ENCODE assay signal across 14 cellular contexts in genomic region chr12:49874142-49874897, GRCh38. TPM values are rescaled to one million over a fixed set of nuclear protein-coding genes. Genes with fewer than 3 reads are reported as not detected.
DNase-seq lines count a peak whose midpoint lies in the region; TF ChIP-seq lines count a peak whose summit lies in the region.
"Had no signal": no experiment of that assay in that cellular context is flagged by ENCODE, and none has a peak within 500 bp of the region (broad histone marks: within the 10 kb centered on the region; RNA-seq: fewer than 3 reads in every experiment).

No MANE protein-coding gene starts in this region.

- H3K4me3 Mint-ChIP-seq in Calu3 (ENCODE audit: low read depth, unreplicated experiment), result no peak overlapping the region
- H3K4me3 Mint-ChIP-seq: CD4-positive, CD25-positive, alpha-beta regulatory T cell; immature natural killer cell had no signal

- no peaks in the 10 kb centered on the region for H3K36me3 Mint-ChIP-seq in Calu3 (ENCODE audit: insufficient read depth, unreplicated experiment)
- H3K36me3 Mint-ChIP-seq: CD4-positive, CD25-positive, alpha-beta regulatory T cell; immature natural killer cell had no signal

- in situ Hi-C loops in SK-MEL-5 (cut with HindIII; ENCODE audit: low pct_unique_long_range_greater_than_20kb, low sequenced_read_pairs), result no loop called here

- H3K4me1 Mint-ChIP-seq in Calu3 (ENCODE audit: low read depth, unreplicated experiment), result no peaks in the 10 kb centered on the region
- H3K4me1 Mint-ChIP-seq: CD4-positive, CD25-positive, alpha-beta regulatory T cell; immature natural killer cell had no signal

- H3K27me3 Mint-ChIP-seq in Calu3 (ENCODE audit: unreplicated experiment), result no peaks in the 10 kb centered on the region

- CTCF ChIA-PET in Calu3 (lab: Charles Lee), result interaction anchor here (0.5 kb wide), 1 partner anchor 806 kb away, joined by 9 read pairs; no protein-coding TSS in a partner anchor

- DNase-seq in ELF-1 (ENCODE audit: low read depth, low spot score), result peak; percentile 43
- DNase-seq in SK-MEL-5 (ENCODE audit: low read depth, low spot score), result peak; percentile 25
- peak; percentile 78 for DNase-seq in globus pallidus (ENCODE audit: low spot score)
- DNase-seq in renal cortical epithelial cell (ENCODE audit: low read depth), result peak; percentile 45
- DNase-seq in Calu3, result no peak
- DNase-seq in OCI-M1 (lab: John Stamatoyannopoulos, UW), result no peak
- no peak for DNase-seq in NCI-H446 (lab: John Stamatoyannopoulos, UW)
- DNase-seq: activated CD4-positive, alpha-beta T cell treated with anti-CD3 and anti-CD28 coated beads, Interleukin-2, amount 50 U/mL, for 48 hours; CD4-positive, CD25-positive, alpha-beta regulatory T cell; immature natural killer cell; NCI-H2081 treated with DMSO at 0.1 percent for 48 hours; Right ventricle myocardium superior; testis had no signal

- intact Hi-C loops in Calu3 (cut with micrococcal nuclease; ENCODE audit: unreplicated experiment), result no loop called here

- BruUV-seq in Calu3 (replicated peaks; lab: Mats Ljungman, UMichigan), result no TSS peak

- TF ChIP-seq CTCF in Calu3 (IDR thresholded peaks at IDR 0.05; ENCODE audit: unreplicated experiment), result no peak

- H3K9me3 Mint-ChIP-seq in Calu3 (ENCODE audit: low read depth, unreplicated experiment), result peaks cover 4% of the 10 kb centered on the region

- H3K27ac Mint-ChIP-seq in Calu3 (ENCODE audit: unreplicated experiment), result no peak overlapping the region
- H3K27ac Mint-ChIP-seq: activated T-helper 2 cell treated with anti-CD3 and anti-CD28 coated beads, Interferon-gamma antibody, Interleukin-2, Interleukin-4, amounts not matched to agents 10 μg/mL and 5 μg/mL and 100 μg/mL, durations not matched to agents 14 hours and 24 hours and 36 hours; CD4-positive, CD25-positive, alpha-beta regulatory T cell; immature natural killer cell had no signal

RNA-seq across cellular contexts. Expression of gene FAIM2, which starts 29.4 kb away (rescaled TPM):
- not detected in 2 replicates for total RNA-seq in SK-MEL-5 (2014; rRNA removed; shearing (Covaris generic))
- polyA plus RNA-seq in SK-MEL-5 (2015; cell fraction: cytosol; rRNA removed), result not detected in 2 replicates
- polyA plus RNA-seq in SK-MEL-5 (2015; cell fraction: nucleus; rRNA removed), result not detected in 2 replicates
- total RNA-seq in renal cortical epithelial cell, result not detected in 2 replicates
- not detected in 2 replicates for total RNA-seq in Calu3 (2022)

RNA-seq across cellular contexts. Expression of gene BCDIN3D, which starts 31.4 kb away (rescaled TPM):
- 6.3 and 7.2 TPM in 2 replicates for total RNA-seq in SK-MEL-5 (2014; rRNA removed; shearing (Covaris generic))
- polyA plus RNA-seq in SK-MEL-5 (2015; cell fraction: cytosol; rRNA removed), result 5.7 and 6.8 TPM in 2 replicates
- polyA plus RNA-seq in SK-MEL-5 (2015; cell fraction: nucleus; rRNA removed), result 5.7 and 6.7 TPM in 2 replicates
- total RNA-seq in renal cortical epithelial cell (4.0 and 4.3 TPM in 2 replicates), Calu3 (2022) (4.0 and 4.7 TPM in 2 replicates)

RNA-seq across cellular contexts. Expression of gene NCKAP5L, which starts 46.1 kb away (rescaled TPM):
- 29.2 and 29.6 TPM in 2 replicates for total RNA-seq in SK-MEL-5 (2014; rRNA removed; shearing (Covaris generic))
- 59.9 and 79.3 TPM in 2 replicates for polyA plus RNA-seq in SK-MEL-5 (2015; cell fraction: cytosol; rRNA removed)
- polyA plus RNA-seq in SK-MEL-5 (2015; cell fraction: nucleus; rRNA removed), result 108 and 142 TPM in 2 replicates
- total RNA-seq in renal cortical epithelial cell (6.6 and 25.4 TPM in 2 replicates), Calu3 (2022) (10.0 and 11.8 TPM in 2 replicates)

Comparison
In these comparisons a context has a peak if more than half of its experiments do, and no peak if none do; other contexts are left out.
1. DNase-seq: peak in ELF-1 (single experiment), SK-MEL-5 (single experiment), globus pallidus (single experiment) and renal cortical epithelial cell (single experiment); none in Calu3 (single experiment), OCI-M1 (single experiment) and NCI-H446 (0 of 2).